ENCODE assay signal across 15 cellular contexts in the genomic region with DNA sequence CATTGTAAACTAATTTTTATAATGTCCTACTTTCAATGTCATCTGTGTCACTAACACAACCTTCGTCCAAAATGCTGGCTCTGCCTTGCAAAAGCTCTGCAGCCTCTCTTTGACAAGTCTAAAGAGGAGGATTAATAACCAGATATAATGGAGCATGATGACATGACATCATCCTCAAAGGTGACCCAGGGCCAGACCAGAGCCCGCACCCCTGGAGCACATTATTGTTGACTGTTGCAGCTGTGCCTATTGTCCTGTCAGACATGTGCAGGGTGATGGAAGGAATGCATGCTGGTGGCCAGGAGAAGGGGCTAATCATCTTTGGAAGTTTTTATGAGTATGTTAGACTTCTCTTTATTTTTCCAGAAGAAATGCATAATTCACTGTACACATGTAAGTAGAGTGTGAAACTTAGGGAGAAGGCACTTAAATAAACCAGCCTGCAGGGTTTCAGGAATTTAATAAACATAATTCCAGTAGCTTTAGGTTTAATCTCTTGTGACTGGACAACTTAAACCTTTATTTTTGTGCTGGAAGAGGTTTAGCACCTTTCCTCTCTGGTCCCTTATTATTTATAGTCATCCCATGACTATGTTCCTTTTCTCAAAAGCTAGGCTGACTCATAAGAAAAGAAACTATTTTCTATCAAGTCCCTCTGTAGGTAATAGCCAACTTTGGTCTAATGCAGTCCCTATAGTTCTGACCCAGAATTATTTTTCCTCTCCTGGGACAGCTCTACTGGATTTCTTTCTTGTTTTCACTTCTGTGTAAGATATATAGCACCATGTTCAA.
A peak's percentile ranks its signal among the peaks of the same experiment; 100 is the strongest.
DNase-seq lines count a peak whose midpoint lies in the region; ATAC-seq, FAIRE-seq and TF ChIP-seq lines count a peak whose summit lies in the region.
"Had no signal": no experiment of that assay in that cellular context is flagged by ENCODE, and none has a peak within 500 bp of the region (broad histone marks: within the 10 kb centered on the region; RNA-seq: fewer than 3 reads in every experiment).

No MANE protein-coding gene starts in this region.

- H3K4me3 ChIP-seq in SJCRH30 (peak overlapping the region; percentile 27), fibroblast of pulmonary artery (replicated peaks; ENCODE audit: low read depth, low read length) (no peak overlapping the region), pancreas (no peak overlapping the region), smooth muscle cell (no peak overlapping the region)
- H3K4me3 ChIP-seq: thyroid gland had no signal

- H3K4me1 ChIP-seq in SJCRH30 (peaks cover 16% of the 10 kb centered on the region), pancreas (no peaks in the 10 kb centered on the region), smooth muscle cell (ENCODE audit: low read depth) (no peaks in the 10 kb centered on the region)
- H3K4me1 ChIP-seq: Caco-2, thyroid gland had no signal

- DNase-seq in left cardiac atrium, result no peak
- DNase-seq in Right ventricle myocardium superior, result no peak
- DNase-seq in SJCRH30, result peak; percentile 76 to 79
- DNase-seq in fibroblast of pulmonary artery (ENCODE audit: low read depth), result peak; percentile 35
- DNase-seq in pancreas, result no peak
- no peak for DNase-seq in NCI-H2081 (lab: John Stamatoyannopoulos, UW)
- DNase-seq in smooth muscle cell (lab: John Stamatoyannopoulos, UW; ENCODE audit: unreplicated experiment), result no peak
- DNase-seq in sciatic nerve (ENCODE audit: low spot score), result no peak
- DNase-seq: activated effector memory CD4-positive, alpha-beta T cell treated with anti-CD3 and anti-CD28 coated beads, Interleukin-2, amount 50 U/mL, for 16 hours; Caco-2; effector memory CD8-positive, alpha-beta T cell; naive thymus-derived CD8-positive, alpha-beta T cell; stimulated activated CD4-positive, alpha-beta T cell treated with anti-CD3 and anti-CD28 coated beads, Interleukin-4, amount 100 ng/mL, for 4 hours; SW 1271; thyroid gland had no signal

- H3K27me3 ChIP-seq in SJCRH30 (no peaks in the 10 kb centered on the region), pancreas (no peaks in the 10 kb centered on the region), smooth muscle cell (ENCODE audit: low read depth) (no peaks in the 10 kb centered on the region)
- H3K27me3 ChIP-seq: thyroid gland had no signal

- no peaks in the 10 kb centered on the region for H3K79me2 ChIP-seq in smooth muscle cell (ENCODE audit: low read depth)

- H3K27ac ChIP-seq in SJCRH30, result peak overlapping the region; percentile 64
- no peak overlapping the region for H3K27ac ChIP-seq in pancreas
- no peak overlapping the region for H3K27ac ChIP-seq in smooth muscle cell (ENCODE audit: low read depth)
- H3K27ac ChIP-seq: thyroid gland had no signal

- no peaks in the 10 kb centered on the region for H3K36me3 ChIP-seq in SJCRH30
- H3K36me3 ChIP-seq in pancreas, result no peaks in the 10 kb centered on the region
- no peaks in the 10 kb centered on the region for H3K36me3 ChIP-seq in smooth muscle cell (ENCODE audit: low read depth)
- H3K36me3 ChIP-seq: thyroid gland had no signal

- TF ChIP-seq CTCF in fibroblast of pulmonary artery (IDR thresholded peaks at IDR 0.05; ENCODE audit: low read length, missing control alignments), result no peak
- TF ChIP-seq CTCF in pancreas (IDR thresholded peaks at IDR 0.05), result no peak
- TF ChIP-seq CTCF in smooth muscle cell (IDR thresholded peaks at IDR 0.05; ENCODE audit: borderline replicate concordance, insufficient read depth, poor library complexity, severe bottlenecking), result no peak

- ATAC-seq in left cardiac atrium, result peak; percentile 93 to 94
- ATAC-seq in Right ventricle myocardium superior (ENCODE audit: poor library complexity), result no peak
- ATAC-seq in pancreas, result no peak
- no peak for ATAC-seq in sciatic nerve
- ATAC-seq: effector memory CD8-positive, alpha-beta T cell; naive thymus-derived CD8-positive, alpha-beta T cell had no signal

- no peaks in the 10 kb centered on the region for H3F3A ChIP-seq in smooth muscle cell (ENCODE audit: low read depth)

- FAIRE-seq in pancreas (lab: Jason Lieb, UNC), result no peak

- no peak overlapping the region for H2AFZ ChIP-seq in smooth muscle cell (ENCODE audit: low read depth)

- H3K4me2 ChIP-seq in smooth muscle cell, result no peak overlapping the region

- intact Hi-C loops in left cardiac atrium (cut with DNase I) (no loop called here), Right ventricle myocardium superior (cut with DNase I) (no loop called here), pancreas (cut with DNase I) (no loop called here), sciatic nerve (cut with DNase I) (no loop called here)

- no peak overlapping the region for H3K9ac ChIP-seq in smooth muscle cell (ENCODE audit: low read depth)

- no peaks in the 10 kb centered on the region for H4K20me1 ChIP-seq in smooth muscle cell (ENCODE audit: low read depth)

- 43 to 49% methylated on average over 2 of the region's 2 CpGs for WGBS in pancreas, 2 donors
- WGBS in smooth muscle cell (ENCODE audit: low lambda C conversion rate), result 69% methylated on average over 2 of the region's 2 CpGs

- H3K9me3 ChIP-seq in SJCRH30 (replicated peaks) (peaks cover 9% of the 10 kb centered on the region), pancreas (no peaks in the 10 kb centered on the region), smooth muscle cell (replicated peaks; ENCODE audit: low read depth) (no peaks in the 10 kb centered on the region)
- H3K9me3 ChIP-seq: Caco-2, thyroid gland had no signal

Comparison
In these comparisons a context has a peak if more than half of its experiments do, and no peak if none do; other contexts are left out.
1. ATAC-seq: peak in left cardiac atrium (2 of 2); none in Right ventricle myocardium superior (single experiment), pancreas (0 of 4) and sciatic nerve (single experiment).
2. DNase-seq: peak in SJCRH30 (2 of 2) and fibroblast of pulmonary artery (single experiment); none in left cardiac atrium (single experiment), Right ventricle myocardium superior (single experiment), pancreas (0 of 6), NCI-H2081 (0 of 2), smooth muscle cell (single experiment) and sciatic nerve (single experiment).